29 cellular contexts compared by ENCODE assay signal in genomic region chr10:48273741-48274140, GRCh38. TPM values are rescaled to one million over a fixed set of nuclear protein-coding genes. Genes with fewer than 3 reads are reported as not detected.
DNase-seq lines count a peak whose midpoint lies in the region; ATAC-seq, FAIRE-seq and TF ChIP-seq lines count a peak whose summit lies in the region.
"Had no signal": no experiment of that assay in that cellular context is flagged by ENCODE, and none has a peak within 500 bp of the region (broad histone marks: within the 10 kb centered on the region; RNA-seq: fewer than 3 reads in every experiment).

No MANE protein-coding gene starts in this region.

- no TSS peak for BruUV-seq in K562 (replicated peaks; lab: Mats Ljungman, UMichigan)

- H3K27me3 ChIP-seq in right atrium auricular region (no peaks in the 10 kb centered on the region), K562 (ENCODE audit: control insufficient read depth in 2 of 2, insufficient read depth in 2 of 2, low read length in 2 of 2) (peaks cover 12 to 28% of the 10 kb centered on the region in 2 experiments), neural progenitor cell (no peaks in the 10 kb centered on the region)

- no peak for TF ChIP-seq CTCF in right atrium auricular region (IDR thresholded peaks at IDR 0.05)
- no peak for TF ChIP-seq CTCF in K562 (IDR thresholded peaks at IDR 0.05 in 2 of 3, conservative IDR thresholded peaks at IDR 0.05 in 1 of 3; ENCODE audit: insufficient read depth in 2 of 3, low read depth in 1 of 3, low read length in 3 of 3)
- TF ChIP-seq CTCF in neural progenitor cell (IDR thresholded peaks at IDR 0.05), result no peak

- H3K4me3 Mint-ChIP-seq in neural progenitor cell, result no peak overlapping the region
- H3K4me3 Mint-ChIP-seq in activated naive CD8-positive, alpha-beta T cell treated with anti-CD3 and anti-CD28 coated beads for 36 hours, result no peak overlapping the region
- H3K4me3 Mint-ChIP-seq: CD14-positive monocyte; CD8-positive, alpha-beta memory T cell had no signal

- H3K4me3 ChIP-seq in right atrium auricular region (peak overlapping the region; percentile 25 to 27), K562 (no peak overlapping the region), neural progenitor cell (no peak overlapping the region)
- H3K4me3 ChIP-seq: GM23248 had no signal

- no peaks in the 10 kb centered on the region for H3K4me1 ChIP-seq in right atrium auricular region
- no peaks in the 10 kb centered on the region for H3K4me1 ChIP-seq in K562 (replicated peaks in 1 of 2; ENCODE audit: control insufficient read depth in 2 of 2, insufficient read depth in 2 of 2, low read length in 2 of 2)
- H3K4me1 ChIP-seq in neural progenitor cell, result peaks cover 16% of the 10 kb centered on the region
- H3K4me1 ChIP-seq: BE2C had no signal

- no peak overlapping the region for H3K27ac Mint-ChIP-seq in neural progenitor cell
- no peak overlapping the region for H3K27ac Mint-ChIP-seq in activated naive CD8-positive, alpha-beta T cell treated with anti-CD3 and anti-CD28 coated beads for 36 hours
- H3K27ac Mint-ChIP-seq: CD14-positive monocyte; CD8-positive, alpha-beta memory T cell had no signal

- no peak overlapping the region for H3K4me2 ChIP-seq in K562 (ENCODE audit: insufficient read depth, low read length)
- peak overlapping the region; percentile 58 for H3K4me2 ChIP-seq in neural progenitor cell

- intact Hi-C loops in left cardiac atrium (cut with DNase I) (no loop called here), K562 (cut with micrococcal nuclease) (no loop called here)

- H3K27ac ChIP-seq in right atrium auricular region, result peak overlapping the region; percentile 47 to 82
- H3K27ac ChIP-seq in K562 (ENCODE audit: extremely low read depth, low read depth, low read length), result no peak overlapping the region
- no peak overlapping the region for H3K27ac ChIP-seq in neural progenitor cell
- H3K27ac ChIP-seq: GM23248, RWPE1 had no signal

- H3K9me3 ChIP-seq in right atrium auricular region (no peaks in the 10 kb centered on the region), K562 (replicated peaks; ENCODE audit: control insufficient read depth, insufficient read depth, low read depth, low read length) (no peaks in the 10 kb centered on the region), neural progenitor cell (ENCODE audit: low read depth) (no peaks in the 10 kb centered on the region)
- H3K9me3 ChIP-seq: BE2C had no signal

- CTCF ChIA-PET in K562 (lab: Yijun Ruan, JAX; ENCODE audit: low intra/inter-chr PET ratio), result no interaction called here

- DNase-seq in right atrium auricular region (ENCODE audit: low spot score) (no peak), left cardiac atrium (no peak), K562 (ENCODE audit: extremely low read depth in 1 of 4, low spot score in 3 of 4) (no peak), neural progenitor cell (ENCODE audit: low spot score) (no peak), NCI-H446 (lab: John Stamatoyannopoulos, UW) (no peak)
- DNase-seq in activated naive CD8-positive, alpha-beta T cell treated with anti-CD3 and anti-CD28 coated beads for 36 hours, result no peak
- DNase-seq: 8988T; ACHN; BE2C; Calu3; CD8-positive, alpha-beta memory T cell; DMS153; GDM1; GM23248; H7; KG1; NCI-H1048; NCI-H2029 treated with DMSO at 0.1 percent for 48 hours; NCI-H2227 treated with DMSO at 0.1 percent for 48 hours; NCI-H510A; SHP77 had no signal

- no peak for FAIRE-seq in K562 (lab: Jason Lieb, UNC)
- FAIRE-seq: GM12891, HTR-8/SVneo had no signal

- no peaks in the 10 kb centered on the region for H3K79me2 ChIP-seq in K562 (ENCODE audit: control insufficient read depth, insufficient read depth, low read length)
- H3K79me2 ChIP-seq in neural progenitor cell (ENCODE audit: low read depth), result no peaks in the 10 kb centered on the region

- H3K36me3 Mint-ChIP-seq in neural progenitor cell, result no peaks in the 10 kb centered on the region
- no peaks in the 10 kb centered on the region for H3K36me3 Mint-ChIP-seq in activated naive CD8-positive, alpha-beta T cell treated with anti-CD3 and anti-CD28 coated beads for 36 hours
- H3K36me3 Mint-ChIP-seq: CD14-positive monocyte; CD8-positive, alpha-beta memory T cell had no signal

- POLR2A ChIA-PET in K562 (lab: Yijun Ruan, JAX), result no interaction called here

- H3K9ac ChIP-seq in K562 (ENCODE audit: insufficient read depth in 1 of 2, low read depth in 2 of 2, low read length in 2 of 2) (no peak overlapping the region), neural progenitor cell (no peak overlapping the region)
- H3K9ac ChIP-seq: GM23248 had no signal

- H3K9me3 Mint-ChIP-seq in neural progenitor cell, result peaks cover 7% of the 10 kb centered on the region
- H3K9me3 Mint-ChIP-seq in activated naive CD8-positive, alpha-beta T cell treated with anti-CD3 and anti-CD28 coated beads for 36 hours, result no peaks in the 10 kb centered on the region

- TF ChIP-seq POLR2A in K562 (conservative IDR thresholded peaks at IDR 0.05), result no peak

- TF ChIP-seq RAD21 in K562 (CRISPR knock-in tag; conservative IDR thresholded peaks at IDR 0.05 in 1 of 2, IDR thresholded peaks at IDR 0.05 in 1 of 2), result no peak

- H2AFZ ChIP-seq in K562 (ENCODE audit: low read depth, low read length), result no peak overlapping the region
- H2AFZ ChIP-seq in neural progenitor cell (replicated peaks), result no peak overlapping the region
- H2AFZ ChIP-seq: GM23248 had no signal

- in situ Hi-C loops in K562 (cut with MboI), result no loop called here

- no peaks in the 10 kb centered on the region for H3K9me1 ChIP-seq in K562 (ENCODE audit: control insufficient read depth, insufficient read depth, low read length)

- no peaks in the 10 kb centered on the region for H3K27me3 Mint-ChIP-seq in neural progenitor cell (ENCODE audit: insufficient read depth, low read depth)
- peaks cover 11% of the 10 kb centered on the region for H3K27me3 Mint-ChIP-seq in activated naive CD8-positive, alpha-beta T cell treated with anti-CD3 and anti-CD28 coated beads for 36 hours

- H4K20me1 ChIP-seq in K562 (replicated peaks; ENCODE audit: control insufficient read depth, insufficient read depth, low read length) (no peaks in the 10 kb centered on the region), neural progenitor cell (ENCODE audit: low read depth) (no peaks in the 10 kb centered on the region)

- TF ChIP-seq EP300 in K562 (IDR thresholded peaks at IDR 0.05; ENCODE audit: low read length), result no peak

- no peak for ATAC-seq in left cardiac atrium
- ATAC-seq in K562, result no peak
- no peak for ATAC-seq in GM18511 (IDR thresholded peaks at IDR 0.05; ENCODE audit: unreplicated experiment)
- ATAC-seq: Panc1 had no signal

- H3K36me3 ChIP-seq in right atrium auricular region, result no peaks in the 10 kb centered on the region
- no peaks in the 10 kb centered on the region for H3K36me3 ChIP-seq in K562 (ENCODE audit: control insufficient read depth, insufficient read depth, low read length)
- no peaks in the 10 kb centered on the region for H3K36me3 ChIP-seq in neural progenitor cell
- H3K36me3 ChIP-seq: BE2C had no signal

- H3F3A ChIP-seq in neural progenitor cell (ENCODE audit: low read depth), result peaks cover 20% of the 10 kb centered on the region

- WGBS in K562 (ENCODE audit: insufficient coverage, low coverage, missing lambda C conversion rate), result 0% methylated on average over 2 of the region's 2 CpGs

- H3K4me1 Mint-ChIP-seq in neural progenitor cell, result peaks cover 11% of the 10 kb centered on the region
- no peaks in the 10 kb centered on the region for H3K4me1 Mint-ChIP-seq in activated naive CD8-positive, alpha-beta T cell treated with anti-CD3 and anti-CD28 coated beads for 36 hours
- H3K4me1 Mint-ChIP-seq: CD14-positive monocyte; CD8-positive, alpha-beta memory T cell had no signal

RNA-seq across cellular contexts. Expression of gene FRMPD2, which starts 0.8 kb away (rescaled TPM):
- total RNA-seq in right atrium auricular region (1 to 10 TPM; 1.2 to 7.5 TPM), left cardiac atrium (1 to 10 TPM; 6.0 to 7.7 TPM), K562 (2014; rRNA removed) (0.24 and 0.27 TPM in 2 replicates), K562 (2014; rRNA removed; fragmentation: Illumina TruSeq; extraction: Trizol) (0.51 and 0.73 TPM in 2 replicates), K562 (2015; rRNA removed; fragmentation: Illumina TruSeq; extraction: Trizol) (0.23 and 0.33 TPM in 2 replicates), K562 (2021) (0.38 and 0.44 TPM in 2 replicates), neural progenitor cell (ENCODE audit: low replicate concordance) (0.22 TPM in 1 of 2 replicates, not detected in the other)
- 5.3 and 8.2 TPM in 2 replicates for total RNA-seq in K562 (2011; cell fraction: chromatin; rRNA removed; ENCODE audit: low replicate concordance)
- total RNA-seq in K562 (2011; cell fraction: nucleolus; rRNA removed), result 2.5 and 2.8 TPM in 2 replicates
- 1.8 and 5.3 TPM in 2 replicates for total RNA-seq in K562 (2011; cell fraction: nucleoplasm; rRNA removed)
- polyA plus RNA-seq in K562 (2011; rRNA removed) (0.95 and 1.8 TPM in 2 replicates), K562 (2014; fragmentation: Illumina TruSeq; extraction: Trizol) (0.48 and 0.54 TPM in 2 replicates), K562 (2014; fragmentation: Nextera tagmentation; extraction: Ambion mirVana) (under 1 TPM; 0.14 to 0.15 TPM), K562 (2014; rRNA removed) (0.12 and 0.19 TPM in 2 replicates)
- polyA plus RNA-seq in K562 (2011; cell fraction: cytosol; rRNA removed), result 0.16 and 0.50 TPM in 2 replicates
- polyA plus RNA-seq in K562 (2011; cell fraction: nucleus; rRNA removed), result 3.3 and 3.8 TPM in 2 replicates
- 0.55 and 1.3 TPM in 2 replicates for polyA plus RNA-seq in K562 (2012)
- polyA minus RNA-seq in K562 (2011; rRNA and poly(A)+ RNA removed), result 0.21 and 0.72 TPM in 2 replicates
- not detected in 2 replicates for polyA minus RNA-seq in K562 (2011; cell fraction: cytosol; rRNA and poly(A)+ RNA removed)
- 1.3 and 1.7 TPM in 2 replicates for polyA minus RNA-seq in K562 (2011; cell fraction: nucleus; rRNA and poly(A)+ RNA removed)
- not detected for total RNA-seq in activated naive CD8-positive, alpha-beta T cell treated with anti-CD3 and anti-CD28 coated beads for 36 hours
- total RNA-seq: CD8-positive, alpha-beta memory T cell; Daoy; GM23248; H7; SK-MEL-5 had no signal
- polyA plus RNA-seq: CD14-positive monocyte; CD8-positive, alpha-beta memory T cell; GM23248 had no signal

RNA-seq across cellular contexts. Expression of gene MAPK8, which starts 32.7 kb away (rescaled TPM):
- total RNA-seq in right atrium auricular region (10 to 100 TPM; 22.3 to 26.5 TPM), left cardiac atrium (10 to 100 TPM; 28.1 to 29.5 TPM), K562 (2014; rRNA removed) (40.1 and 44.7 TPM in 2 replicates), K562 (2014; rRNA removed; fragmentation: Illumina TruSeq; extraction: Trizol) (72.9 and 92.4 TPM in 2 replicates), K562 (2015; rRNA removed; fragmentation: Illumina TruSeq; extraction: Trizol) (60.2 and 63.8 TPM in 2 replicates), K562 (2021) (68.3 and 72.4 TPM in 2 replicates), neural progenitor cell (ENCODE audit: low replicate concordance) (137 and 166 TPM in 2 replicates)
- 97.6 and 205 TPM in 2 replicates for total RNA-seq in K562 (2011; cell fraction: chromatin; rRNA removed; ENCODE audit: low replicate concordance)
- 32.9 and 40.0 TPM in 2 replicates for total RNA-seq in K562 (2011; cell fraction: nucleolus; rRNA removed)
- total RNA-seq in K562 (2011; cell fraction: nucleoplasm; rRNA removed), result 81.8 and 108 TPM in 2 replicates
- polyA plus RNA-seq in K562 (2011; rRNA removed) (110 and 159 TPM in 2 replicates), K562 (2014; fragmentation: Illumina TruSeq; extraction: Trizol) (91.0 and 93.4 TPM in 2 replicates), K562 (2014; fragmentation: Nextera tagmentation; extraction: Ambion mirVana) (1 to 10 TPM; 6.4 to 6.8 TPM), K562 (2014; rRNA removed) (65.5 and 71.0 TPM in 2 replicates)
- 32.6 and 54.1 TPM in 2 replicates for polyA plus RNA-seq in K562 (2011; cell fraction: cytosol; rRNA removed)
- 60.4 and 79.1 TPM in 2 replicates for polyA plus RNA-seq in K562 (2011; cell fraction: nucleus; rRNA removed)
- polyA plus RNA-seq in K562 (2012), result 43.5 and 52.0 TPM in 2 replicates
- 127 and 194 TPM in 2 replicates for polyA minus RNA-seq in K562 (2011; rRNA and poly(A)+ RNA removed)
- polyA minus RNA-seq in K562 (2011; cell fraction: cytosol; rRNA and poly(A)+ RNA removed), result 45.0 and 46.1 TPM in 2 replicates
- polyA minus RNA-seq in K562 (2011; cell fraction: nucleus; rRNA and poly(A)+ RNA removed), result 58.6 and 104 TPM in 2 replicates
- 10 to 100 TPM; 43.2 to 44.8 TPM for total RNA-seq in activated naive CD8-positive, alpha-beta T cell treated with anti-CD3 and anti-CD28 coated beads for 36 hours

Comparison
In these comparisons a context has a peak if more than half of its experiments do, and no peak if none do; other contexts are left out.
1. H3K27ac ChIP-seq: peak in right atrium auricular region (2 of 2); none in K562 (single experiment) and neural progenitor cell (single experiment).
2. H3K4me3 ChIP-seq: peak in right atrium auricular region (2 of 2); none in K562 (single experiment) and neural progenitor cell (single experiment).